31 cellular contexts compared by ENCODE assay signal in the genomic region with DNA sequence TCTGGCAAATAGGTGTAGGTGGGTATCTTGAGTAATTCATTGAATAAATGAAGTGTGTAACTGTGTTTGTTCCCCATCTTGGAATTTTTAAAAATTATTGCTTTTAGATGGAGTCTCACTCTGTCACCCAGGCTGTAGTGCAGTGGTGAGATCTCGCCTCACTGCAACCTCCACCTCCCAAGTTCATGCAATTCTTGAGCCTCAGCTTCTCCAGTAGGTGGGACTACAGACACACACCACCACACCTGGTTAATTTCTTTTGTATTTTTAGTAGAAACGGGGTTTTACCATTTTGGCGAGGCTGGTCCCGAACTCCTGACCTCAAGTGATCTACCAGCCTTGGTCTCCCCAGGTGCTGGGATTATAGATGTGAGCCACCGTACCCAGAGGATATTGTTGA. TPM values are rescaled to one million over a fixed set of nuclear protein-coding genes. Genes with fewer than 3 reads are reported as not detected.
"Had no signal": no experiment of that assay in that cellular context is flagged by ENCODE, and none has a peak within 500 bp of the region (broad histone marks: within the 10 kb centered on the region; RNA-seq: fewer than 3 reads in every experiment).

No MANE protein-coding gene starts in this region.

- H3K27ac ChIP-seq: left ventricle myocardium inferior, ovary, right atrium auricular region, right lobe of liver, testis, thyroid gland, transverse colon, upper lobe of left lung, vagina had no signal

- H3K4me3 ChIP-seq: left ventricle myocardium inferior, lung, ovary, right atrium auricular region, right lobe of liver, smooth muscle cell, testis, thyroid gland, transverse colon, upper lobe of left lung, vagina had no signal

- H3K4me1 Mint-ChIP-seq: naive thymus-derived CD8-positive, alpha-beta T cell; nephron; neural crest cell; stimulated activated memory B cell treated with anti-CD40 and anti-IgM and Interleukin-4, amounts not matched to agents 10 μg/mL and 1 μg/mL and 100 μg/mL, for 72 hours; stimulated activated naive CD8-positive, alpha-beta T cell treated with anti-CD3 and anti-CD28 coated beads, Interleukin-15, amount 100 ng/mL, for 72 hours had no signal

- H3K36me3 ChIP-seq: left ventricle myocardium inferior, ovary, right atrium auricular region, right lobe of liver, thyroid gland, transverse colon, upper lobe of left lung, vagina had no signal

- H3K4me3 Mint-ChIP-seq: naive thymus-derived CD8-positive, alpha-beta T cell; nephron; neural crest cell; stimulated activated memory B cell treated with anti-CD40 and anti-IgM and Interleukin-4, amounts not matched to agents 10 μg/mL and 1 μg/mL and 100 μg/mL, for 72 hours; stimulated activated naive CD8-positive, alpha-beta T cell treated with anti-CD3 and anti-CD28 coated beads, Interleukin-15, amount 100 ng/mL, for 72 hours had no signal

- H3K4me1 ChIP-seq: left ventricle myocardium inferior, right atrium auricular region, thyroid gland, transverse colon, upper lobe of left lung, vagina had no signal

- H3K27me3 Mint-ChIP-seq: stimulated activated naive CD8-positive, alpha-beta T cell treated with anti-CD3 and anti-CD28 coated beads, Interleukin-15, amount 100 ng/mL, for 72 hours had no signal

- DNase-seq: hypothalamus; islet precursor cell; left ventricle myocardium inferior; naive thymus-derived CD8-positive, alpha-beta T cell; nucleus accumbens; ovary; right lobe of liver; stimulated activated CD4-positive, alpha-beta T cell treated with anti-CD3 and anti-CD28 coated beads, Interleukin-1b, Interleukin-23, amount 100 ng/mL, for 48 hours; stimulated activated CD4-positive, alpha-beta T cell treated with anti-CD3 and anti-CD28 coated beads, Interleukin-2, amount 100 ng/mL, for 48 hours; stimulated activated CD4-positive, alpha-beta T cell treated with anti-CD3 and anti-CD28 coated beads, Interleukin-4, amount 100 ng/mL, for 4 hours; stimulated activated CD8-positive, alpha-beta memory T cell treated with anti-CD3 and anti-CD28 coated beads, Interleukin-4, amount 100 ng/mL, for 48 hours; stimulated activated naive CD4-positive, alpha-beta T cell treated with Interleukin-2 at 50 U/mL for 16 hours; stimulated activated naive CD8-positive, alpha-beta T cell treated with anti-CD3 and anti-CD28 coated beads, Interleukin-15, amount 100 ng/mL, for 72 hours; testis; thyroid gland; transverse colon; upper lobe of left lung had no signal

- H3K4me2 ChIP-seq: smooth muscle cell had no signal

- H3K27me3 ChIP-seq: ovary, right atrium auricular region, right lobe of liver, testis, thyroid gland, transverse colon, upper lobe of left lung, vagina had no signal

- H3K36me3 Mint-ChIP-seq: naive thymus-derived CD8-positive, alpha-beta T cell; stimulated activated memory B cell treated with anti-CD40 and anti-IgM and Interleukin-4, amounts not matched to agents 10 μg/mL and 1 μg/mL and 100 μg/mL, for 72 hours had no signal

- H3K27ac Mint-ChIP-seq: nephron; progenitor cell of endocrine pancreas; stimulated activated memory B cell treated with anti-CD40 and anti-IgM and Interleukin-4, amounts not matched to agents 10 μg/mL and 1 μg/mL and 100 μg/mL, for 72 hours; stimulated activated naive CD8-positive, alpha-beta T cell treated with anti-CD3 and anti-CD28 coated beads, Interleukin-15, amount 100 ng/mL, for 72 hours had no signal

- H3K9me3 Mint-ChIP-seq: naive thymus-derived CD8-positive, alpha-beta T cell; nephron; neural crest cell; stimulated activated memory B cell treated with anti-CD40 and anti-IgM and Interleukin-4, amounts not matched to agents 10 μg/mL and 1 μg/mL and 100 μg/mL, for 72 hours; stimulated activated naive CD8-positive, alpha-beta T cell treated with anti-CD3 and anti-CD28 coated beads, Interleukin-15, amount 100 ng/mL, for 72 hours had no signal

- H3K9me3 ChIP-seq: left ventricle myocardium inferior, ovary, right atrium auricular region, right lobe of liver, testis, thyroid gland, transverse colon, upper lobe of left lung, vagina had no signal

- ATAC-seq: naive thymus-derived CD8-positive, alpha-beta T cell; right lobe of liver; stimulated activated memory B cell treated with anti-CD40 and anti-IgM and Interleukin-4, amounts not matched to agents 10 μg/mL and 1 μg/mL and 100 μg/mL, for 72 hours; stimulated activated naive CD8-positive, alpha-beta T cell treated with anti-CD3 and anti-CD28 coated beads, Interleukin-15, amount 100 ng/mL, for 72 hours had no signal

RNA-seq across cellular contexts. Expression of a gene that starts 7.9 kb away (rescaled TPM):
- total RNA-seq: kidney epithelial cell; left ventricle myocardium inferior; lower leg skin; naive thymus-derived CD8-positive, alpha-beta T cell; neural crest cell; progenitor cell of endocrine pancreas; pulmonary artery endothelial cell; renal cortical epithelial cell; right atrium auricular region; skeletal muscle tissue; smooth muscle cell; testis; thyroid gland; transverse colon; urinary bladder had no signal
- polyA plus RNA-seq: naive thymus-derived CD8-positive, alpha-beta T cell; smooth muscle cell had no signal

RNA-seq across cellular contexts. Expression of a gene that starts 23.9 kb away (rescaled TPM):
- total RNA-seq: kidney epithelial cell; left ventricle myocardium inferior; lower leg skin; naive thymus-derived CD8-positive, alpha-beta T cell; neural crest cell; progenitor cell of endocrine pancreas; pulmonary artery endothelial cell; renal cortical epithelial cell; right atrium auricular region; skeletal muscle tissue; smooth muscle cell; thyroid gland; transverse colon; urinary bladder had no signal
- polyA plus RNA-seq: naive thymus-derived CD8-positive, alpha-beta T cell; smooth muscle cell had no signal
